Comparison of ENCODE assay signal across 29 cellular contexts in the genomic region with DNA sequence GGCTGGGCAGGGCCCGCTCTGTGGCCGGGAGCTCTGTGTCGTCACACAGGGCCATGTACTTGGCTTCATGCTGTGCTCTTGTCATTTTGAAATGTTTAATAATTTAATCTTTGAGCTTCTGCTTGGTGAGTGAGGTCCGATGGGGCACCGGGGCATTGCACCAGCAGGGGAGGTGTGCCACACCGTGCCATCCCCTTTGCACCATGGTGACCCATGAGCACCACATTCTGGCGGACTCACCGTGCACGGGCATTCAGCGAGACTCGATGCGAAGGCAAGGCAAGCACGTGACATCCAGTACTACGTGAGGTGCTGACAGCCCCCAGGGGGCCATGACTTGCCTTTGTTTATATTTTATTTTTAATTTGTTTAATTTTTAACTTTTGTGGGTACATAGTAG.
DNase-seq lines count a peak whose midpoint lies in the region; ATAC-seq, FAIRE-seq and TF ChIP-seq lines count a peak whose summit lies in the region.
"Had no signal": no experiment of that assay in that cellular context is flagged by ENCODE, and none has a peak within 500 bp of the region (broad histone marks: within the 10 kb centered on the region; RNA-seq: fewer than 3 reads in every experiment).

No MANE protein-coding gene starts in this region.

- TF ChIP-seq CTCF in A549 (IDR thresholded peaks at IDR 0.05), result no peak
- no peak for TF ChIP-seq CTCF in chondrocyte (IDR thresholded peaks at IDR 0.05)
- TF ChIP-seq CTCF in spleen (IDR thresholded peaks at IDR 0.05 in 8 of 11, conservative IDR thresholded peaks at IDR 0.05 in 3 of 11), result no peak

- no peak overlapping the region for H4K91ac ChIP-seq in neuronal stem cell (ENCODE audit: low read depth, low read length, poor library complexity)

- H2BK12ac ChIP-seq in neuronal stem cell (ENCODE audit: low read length), result no peak overlapping the region

- H3K27ac Mint-ChIP-seq in chondrocyte (ENCODE audit: unreplicated experiment), result no peak overlapping the region
- H3K27ac Mint-ChIP-seq: CD4-positive, alpha-beta memory T cell; CD4-positive, CD25-positive, alpha-beta regulatory T cell; CD8-positive, alpha-beta memory T cell had no signal

- no peak overlapping the region for H3K9ac ChIP-seq in neuronal stem cell (ENCODE audit: low read depth, low read length, poor library complexity)
- H3K9ac ChIP-seq: BLaER1 had no signal

- peak in 1 of 2 experiments; percentile 11; a peak in 1 of 6 replicates for ATAC-seq in A549
- ATAC-seq in HG03196 (IDR thresholded peaks at IDR 0.05; ENCODE audit: unreplicated experiment), result no peak
- ATAC-seq: GM12878 had no signal

- TF ChIP-seq RAD21 in A549 (conservative IDR thresholded peaks at IDR 0.05 in 1 of 2, IDR thresholded peaks at IDR 0.05 in 1 of 2), result no peak

- H3K18ac ChIP-seq in neuronal stem cell (ENCODE audit: low read length), result peak overlapping the region; percentile 64

- H3K4me3 Mint-ChIP-seq in chondrocyte (ENCODE audit: unreplicated experiment), result no peak overlapping the region
- H3K4me3 Mint-ChIP-seq: CD14-positive monocyte; CD4-positive, alpha-beta memory T cell; CD4-positive, CD25-positive, alpha-beta regulatory T cell; CD8-positive, alpha-beta memory T cell had no signal

- H3K27me3 ChIP-seq in neuronal stem cell (ENCODE audit: control insufficient read depth in 3 of 3, insufficient read depth in 3 of 3, low read depth in 1 of 3, low read length in 3 of 3) (peaks cover 0 to 3% (median 0%) of the 10 kb centered on the region in 3 experiments), spleen (replicated peaks in 1 of 7) (peaks cover 0 to 13% (median 0%) of the 10 kb centered on the region in 7 donors)
- H3K27me3 ChIP-seq: BE2C, BLaER1 had no signal

- H3K36me3 Mint-ChIP-seq in chondrocyte (ENCODE audit: low read depth), result no peaks in the 10 kb centered on the region
- H3K36me3 Mint-ChIP-seq: CD14-positive monocyte; CD4-positive, alpha-beta memory T cell; CD4-positive, CD25-positive, alpha-beta regulatory T cell; CD8-positive, alpha-beta memory T cell had no signal

- H2BK15ac ChIP-seq in neuronal stem cell (ENCODE audit: low read length), result no peak overlapping the region

- DNase-seq in A549 (ENCODE audit: low read depth in 1 of 2, low spot score in 1 of 2) (no peak), chondrocyte (ENCODE audit: low spot score) (peak; percentile 74), neuronal stem cell (ENCODE audit: low spot score) (no peak), spleen (peak; percentile 54), NCI-H82 treated with DMSO at 0.1 percent for 48 hours (lab: John Stamatoyannopoulos, UW; ENCODE audit: unreplicated experiment) (no peak), NCI-H226 (no peak), NCI-H1930 (lab: John Stamatoyannopoulos, UW) (no peak)
- DNase-seq: ACHN; BE2C; C1 segment of cervical spinal cord; CD4-positive, alpha-beta memory T cell; CD4-positive, CD25-positive, alpha-beta regulatory T cell; CD8-positive, alpha-beta memory T cell; COR-L47; DMS 273 treated with DMSO at 0.1 percent for 48 hours; DMS153; DMS53; DMS79; DND-41; EL; GDM1 had no signal

- POLR2A ChIA-PET in A549 (lab: Yijun Ruan, JAX), result no interaction called here

- no peak overlapping the region for H2BK5ac ChIP-seq in neuronal stem cell (ENCODE audit: low read length)

- TF ChIP-seq POLR2A in A549 (IDR thresholded peaks at IDR 0.05; ENCODE audit: low read length) (no peak), spleen (IDR thresholded peaks at IDR 0.05) (no peak)

- CTCF ChIA-PET in A549 (lab: Yijun Ruan, JAX), result interaction anchor here (1.0 to 1.1 kb wide), 2 partner anchors 8 to 11 kb away, joined by 3 read pairs; no protein-coding TSS in a partner anchor

- no peak overlapping the region for H2AFZ ChIP-seq in neuronal stem cell (ENCODE audit: low read length)

- H3K4me1 ChIP-seq in A549, result peaks cover 45% of the 10 kb centered on the region
- peaks cover 0 to 11% of the 10 kb centered on the region in 2 donors for H3K4me1 ChIP-seq in neuronal stem cell (ENCODE audit: control insufficient read depth in 2 of 2, insufficient read depth in 1 of 2, low read depth in 1 of 2, low read length in 2 of 2)
- H3K4me1 ChIP-seq in spleen, result no peaks in the 10 kb centered on the region
- H3K4me1 ChIP-seq: BLaER1 had no signal

- no peaks in the 10 kb centered on the region for H3K79me1 ChIP-seq in neuronal stem cell (ENCODE audit: low read depth, low read length)

- no peaks in the 10 kb centered on the region for H3K4me1 Mint-ChIP-seq in chondrocyte (ENCODE audit: low read depth)
- H3K4me1 Mint-ChIP-seq: CD14-positive monocyte; CD4-positive, alpha-beta memory T cell; CD4-positive, CD25-positive, alpha-beta regulatory T cell; CD8-positive, alpha-beta memory T cell had no signal

- H3K27ac ChIP-seq in A549 (no peak overlapping the region), neuronal stem cell (replicated peaks; ENCODE audit: low read length) (no peak overlapping the region), spleen (no peak overlapping the region)
- H3K27ac ChIP-seq: 22Rv1, BLaER1 had no signal

- no peaks in the 10 kb centered on the region for H3K9me3 ChIP-seq in A549
- no peaks in the 10 kb centered on the region for H3K9me3 ChIP-seq in neuronal stem cell (replicated peaks in 1 of 2; ENCODE audit: control insufficient read depth in 2 of 2, insufficient read depth in 1 of 2, low read depth in 1 of 2, low read length in 2 of 2)
- no peaks in the 10 kb centered on the region for H3K9me3 ChIP-seq in spleen
- H3K9me3 ChIP-seq: BE2C, BLaER1 had no signal

- intact Hi-C loops in spleen (cut with DNase I; ENCODE audit: low total_unique reads), result no loop called here

- no peak overlapping the region for H3K4ac ChIP-seq in neuronal stem cell (ENCODE audit: low read length)

- H4K8ac ChIP-seq in neuronal stem cell (ENCODE audit: low read depth, low read length), result no peak overlapping the region

- no peaks in the 10 kb centered on the region for H3K27me3 Mint-ChIP-seq in chondrocyte (ENCODE audit: low read depth)
- H3K27me3 Mint-ChIP-seq: CD4-positive, CD25-positive, alpha-beta regulatory T cell had no signal

- no peak for FAIRE-seq in A549 (lab: Jason Lieb, UNC)
- FAIRE-seq: GM12878, GM12892, GM18507, GM19239 had no signal

- 22% methylated on average over 14 of the region's 14 CpGs for WGBS in A549 (ENCODE audit: missing lambda C conversion rate)
- no CpG with 5 or more reads among the region's 14 CpGs for WGBS in neuronal stem cell (ENCODE audit: extremely low coverage in 2 of 2, insufficient read length in 2 of 2, insufficient replicate concordance in 1 of 2), 2 donors
- WGBS in spleen, 5 donors, result 83 to 96% (median 87%) methylated on average over 13 to 14 of the region's 14 CpGs

- no peak overlapping the region for H3K23ac ChIP-seq in neuronal stem cell (ENCODE audit: low read depth, low read length, poor library complexity)

- no peak overlapping the region for H3K4me3 ChIP-seq in A549
- H3K4me3 ChIP-seq in neuronal stem cell (ENCODE audit: low read length in 2 of 2), result no peak overlapping the region
- no peak overlapping the region for H3K4me3 ChIP-seq in spleen
- H3K4me3 ChIP-seq: BLaER1, GM12878 had no signal

- H3K14ac ChIP-seq in neuronal stem cell (ENCODE audit: low read length), result no peak overlapping the region

- H3K4me2 ChIP-seq in A549 (peak overlapping the region; percentile 34), neuronal stem cell (ENCODE audit: insufficient read depth, low read length, poor library complexity, severe bottlenecking) (no peak overlapping the region)
- H3K4me2 ChIP-seq: BLaER1 had no signal

- H2BK120ac ChIP-seq in neuronal stem cell (ENCODE audit: low read depth, low read length), result no peak overlapping the region

- H3K9me3 Mint-ChIP-seq in chondrocyte (ENCODE audit: low read depth), result peaks cover 2% of the 10 kb centered on the region

- H3K36me3 ChIP-seq in neuronal stem cell (replicated peaks in 1 of 2; ENCODE audit: control insufficient read depth in 2 of 2, insufficient read depth in 2 of 2, low read length in 2 of 2) (no peaks in the 10 kb centered on the region), spleen (no peaks in the 10 kb centered on the region)
- H3K36me3 ChIP-seq: BE2C, BLaER1 had no signal

- H2AK5ac ChIP-seq in neuronal stem cell (ENCODE audit: low read depth, low read length), result peak overlapping the region; percentile 2

- TF ChIP-seq EP300 in A549 (IDR thresholded peaks at IDR 0.05), result no peak

TF ChIP-seq in A549, 52 proteins besides CTCF, POLR2A, EP300 and RAD21:
- TF ChIP-seq CEBPB (IDR thresholded peaks at IDR 0.05), result no peak

Comparison
In these comparisons a context has a peak if more than half of its experiments do, and no peak if none do; other contexts are left out.
1. DNase-seq: peak in chondrocyte (single experiment) and spleen (single experiment); none in A549 (0 of 2), neuronal stem cell (single experiment), NCI-H82 treated with DMSO at 0.1 percent for 48 hours (single experiment), NCI-H226 (single experiment) and NCI-H1930 (0 of 2).